Comparison of ENCODE assay signal across 14 cellular contexts in genomic region chr3:102069211-102069662, GRCh38.
DNase-seq lines count a peak whose midpoint lies in the region; ATAC-seq, FAIRE-seq and TF ChIP-seq lines count a peak whose summit lies in the region.
"Had no signal": no experiment of that assay in that cellular context is flagged by ENCODE, and none has a peak within 500 bp of the region (broad histone marks: within the 10 kb centered on the region; RNA-seq: fewer than 3 reads in every experiment).

No MANE protein-coding gene starts in this region.

- peak; percentile 97 for FAIRE-seq in H54 (lab: Jason Lieb, UNC)
- FAIRE-seq: islet of Langerhans had no signal

- H3K4me3 ChIP-seq in brain microvascular endothelial cell (ENCODE audit: low read depth, low read length) (no peak overlapping the region), kidney epithelial cell (ENCODE audit: low read depth, low read length) (no peak overlapping the region)
- H3K4me3 ChIP-seq: upper lobe of right lung had no signal

- H3K27ac ChIP-seq in brain microvascular endothelial cell, result peak overlapping the region; percentile 15
- H3K27ac ChIP-seq: upper lobe of right lung had no signal

- TF ChIP-seq POLR2A in H54 (IDR thresholded peaks at IDR 0.05; ENCODE audit: low read depth, low read length), result no peak

- no peak for ATAC-seq in GM19463 (IDR thresholded peaks at IDR 0.05; ENCODE audit: unreplicated experiment)
- no peak for ATAC-seq in GM19324 (IDR thresholded peaks at IDR 0.05; ENCODE audit: low FRiP score, unreplicated experiment)
- ATAC-seq: upper lobe of right lung had no signal

- TF ChIP-seq CTCF in brain microvascular endothelial cell (IDR thresholded peaks at IDR 0.05; ENCODE audit: low read depth, low read length, missing control alignments), result no peak
- TF ChIP-seq CTCF in kidney epithelial cell (IDR thresholded peaks at IDR 0.05; ENCODE audit: insufficient read depth, low read length, poor library complexity, severe bottlenecking), result no peak

- in situ Hi-C loops in brain microvascular endothelial cell (cut with HindIII; ENCODE audit: low pct_ligation_motif_present, low sequenced_read_pairs), result no loop called here

- H3K27me3 ChIP-seq in brain microvascular endothelial cell (replicated peaks) (no peaks in the 10 kb centered on the region), kidney epithelial cell (ENCODE audit: control insufficient read depth, insufficient read depth, low read length) (no peaks in the 10 kb centered on the region)
- H3K27me3 ChIP-seq: upper lobe of right lung had no signal

- DNase-seq in A172 (ENCODE audit: low spot score), result peak; percentile 52
- DNase-seq in H54 (ENCODE audit: insufficient read length, low spot score), result peak; percentile 18
- DNase-seq in brain microvascular endothelial cell, result peak; percentile 61
- DNase-seq in kidney epithelial cell (ENCODE audit: low read depth), result peak; percentile 26
- no peak for DNase-seq in NCI-H1436 (lab: John Stamatoyannopoulos, UW)
- DNase-seq in Ammon's horn (ENCODE audit: low spot score), result no peak
- DNase-seq: activated gamma-delta T cell; C1 segment of cervical spinal cord; effector CD4-positive, alpha-beta T cell; NCI-H2029; upper lobe of right lung had no signal

- H3K36me3 ChIP-seq in brain microvascular endothelial cell (replicated peaks), result no peaks in the 10 kb centered on the region
- H3K36me3 ChIP-seq in kidney epithelial cell (ENCODE audit: control insufficient read depth, insufficient read depth, low read length), result no peaks in the 10 kb centered on the region
- H3K36me3 ChIP-seq: upper lobe of right lung had no signal

Comparison
In these comparisons a context has a peak if more than half of its experiments do, and no peak if none do; other contexts are left out.
1. DNase-seq: peak in A172 (single experiment), H54 (single experiment), brain microvascular endothelial cell (single experiment) and kidney epithelial cell (single experiment); none in NCI-H1436 (single experiment) and Ammon's horn (single experiment).